22 cellular contexts compared by ENCODE assay signal in genomic region chr2:144409241-144409640, GRCh38.
A peak's percentile ranks its signal among the peaks of the same experiment; 100 is the strongest.
DNase-seq lines count a peak whose midpoint lies in the region; FAIRE-seq and TF ChIP-seq lines count a peak whose summit lies in the region.
"Had no signal": no experiment of that assay in that cellular context is flagged by ENCODE, and none has a peak within 500 bp of the region (broad histone marks: within the 10 kb centered on the region; RNA-seq: fewer than 3 reads in every experiment).

No MANE protein-coding gene starts in this region.

- H3K36me3 ChIP-seq in SK-N-MC (ENCODE audit: insufficient read depth, low read length): peaks cover 87% of the 10 kb centered on the region
- H3K36me3 ChIP-seq in subcutaneous abdominal adipose tissue (ENCODE audit: control insufficient read depth in 5 of 5, insufficient read depth in 5 of 5, low read length in 5 of 5): peaks cover 0 to 33% (median 12%) of the 10 kb centered on the region in 5 donors
- H3K36me3 ChIP-seq: HAP-1 had no signal

- peak overlapping the region; percentile 12; the same call in 1 of the 2 replicates for H3K27ac ChIP-seq in SK-N-MC
- peak overlapping the region; percentile 34 for H3K27ac ChIP-seq in subcutaneous abdominal adipose tissue (ENCODE audit: low read depth, low read length)
- H3K27ac ChIP-seq: C4-2B, GM23248, HL-60, SJSA1 had no signal

- DNase-seq in SK-N-MC (ENCODE audit: low read depth, low spot score) (no peak), choroid plexus epithelial cell (ENCODE audit: low read depth) (peak; percentile 31), iris pigment epithelial cell (ENCODE audit: low read depth) (peak; percentile 20), frontal cortex (ENCODE audit: low spot score in 2 of 2) (no peak), COR-L47 (lab: John Stamatoyannopoulos, UW) (no peak), activated T-cell treated with anti-CD3 and anti-CD28 coated beads for 4 hours (no peak)
- DNase-seq: ACHN, AML-193, GDM1, GM23248, MM.1S, NCI-H1092 treated with DMSO at 0.1 percent for 48 hours, NCI-H146, NCI-H2029 treated with DMSO at 0.1 percent for 48 hours, NCI-H2171 treated with DMSO at 0.1 percent for 48 hours, NCI-H446 had no signal

- no peak for FAIRE-seq in frontal cortex (lab: Jason Lieb, UNC)
- FAIRE-seq: GM12878 had no signal

- H3K4me3 ChIP-seq in SK-N-MC: no peak overlapping the region
- H3K4me3 ChIP-seq in choroid plexus epithelial cell (ENCODE audit: low read depth, low read length): no peak overlapping the region
- H3K4me3 ChIP-seq in subcutaneous abdominal adipose tissue (ENCODE audit: low read depth in 1 of 5, low read length in 5 of 5): no peak overlapping the region
- H3K4me3 ChIP-seq: GM12878, GM23248, HAP-1, SJSA1 had no signal

- no peaks in the 10 kb centered on the region for H3K27me3 ChIP-seq in subcutaneous abdominal adipose tissue (ENCODE audit: control insufficient read depth in 5 of 5, insufficient read depth in 4 of 5, low read length in 5 of 5)
- H3K27me3 ChIP-seq: SJSA1 had no signal

- TF ChIP-seq CTCF in choroid plexus epithelial cell (conservative IDR thresholded peaks at IDR 0.05; ENCODE audit: low read depth, low read length): no peak

- peaks cover 0 to 28% (median 6%) of the 10 kb centered on the region in 5 donors for H3K4me1 ChIP-seq in subcutaneous abdominal adipose tissue (ENCODE audit: control insufficient read depth in 5 of 5, insufficient read depth in 5 of 5, low read length in 5 of 5)
- H3K4me1 ChIP-seq: HAP-1, SJSA1 had no signal

- no peak overlapping the region for H3K9ac ChIP-seq in SK-N-MC (ENCODE audit: insufficient read length)
- no peak overlapping the region for H3K9ac ChIP-seq in subcutaneous abdominal adipose tissue (ENCODE audit: low read length in 5 of 5)
- H3K9ac ChIP-seq: GM23248 had no signal

- no peaks in the 10 kb centered on the region for H3K9me3 ChIP-seq in SK-N-MC (ENCODE audit: low read depth, low read length)
- H3K9me3 ChIP-seq in subcutaneous abdominal adipose tissue (ENCODE audit: control insufficient read depth in 5 of 5, low read length in 5 of 5): no peaks in the 10 kb centered on the region
- H3K9me3 ChIP-seq: HAP-1, SJSA1 had no signal

Comparison
In these comparisons a context has a peak if more than half of its experiments do, and no peak if none do; other contexts are left out.
1. DNase-seq: peak in choroid plexus epithelial cell (single experiment) and iris pigment epithelial cell (single experiment); none in SK-N-MC (single experiment), frontal cortex (0 of 2), COR-L47 (single experiment) and activated T-cell treated with anti-CD3 and anti-CD28 coated beads for 4 hours (single experiment).